Comparison of ENCODE assay signal across 28 cellular contexts in the genomic region with DNA sequence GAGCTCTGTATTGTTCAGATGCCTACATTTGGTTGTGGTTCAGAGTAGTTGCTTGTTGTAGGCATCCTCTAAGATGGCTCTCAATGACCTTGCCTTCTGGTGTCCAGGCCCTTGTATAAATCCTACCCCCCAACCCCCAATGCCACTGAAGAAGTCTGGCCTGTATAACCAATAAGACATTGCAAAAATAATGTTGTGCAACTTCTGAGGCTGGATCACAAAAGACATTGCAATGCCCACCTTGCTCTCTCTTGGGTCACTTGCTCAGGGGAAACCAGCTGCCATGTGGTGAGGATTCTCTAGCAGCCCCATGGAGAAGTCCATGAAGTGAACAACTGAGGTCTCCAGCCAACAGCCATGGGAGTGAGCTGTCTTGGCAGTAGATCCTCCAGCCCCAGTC.
"Had no signal": no experiment of that assay in that cellular context is flagged by ENCODE, and none has a peak within 500 bp of the region (broad histone marks: within the 10 kb centered on the region; RNA-seq: fewer than 3 reads in every experiment).

No MANE protein-coding gene starts in this region.

- H3K27me3 ChIP-seq: ascending aorta, cardiac muscle cell, Peyer's patch had no signal

- H3K27ac ChIP-seq: ascending aorta, cardiac muscle cell, VCaP had no signal

- DNase-seq: activated B cell treated with CpG ODN at 0.5 μM for 24 hours; activated CD4-positive, alpha-beta T cell treated with anti-CD3 and anti-CD28 coated beads for 48 hours; activated CD4-positive, CD25-positive, alpha-beta regulatory T cell treated with anti-CD3 and anti-CD28 coated beads, Interleukin-2, amount 50 U/mL, for 72 hours; activated CD8-positive, alpha-beta T cell treated with anti-CD3 and anti-CD28 coated beads for 36 hours; activated gamma-delta T cell; activated naive CD4-positive, alpha-beta T cell treated with Interleukin-2 at 50 U/mL for 16 hours; activated naive CD8-positive, alpha-beta T cell treated with anti-CD3 and anti-CD28 coated beads, Interleukin-2, amount 10 ng/mL, durations not matched to agents 7 days and 5 days; activated T-cell treated with anti-CD3 and anti-CD28 coated beads, Interleukin-2, amount 50 U/mL, for 1 hour; activated T-cell treated with anti-CD3 and anti-CD28 coated beads, Interleukin-2, amount 50 U/mL, for 72 hours; amygdala; NCI-H1092 treated with DMSO at 0.1 percent for 48 hours; NCI-H1417; NCI-H146; NCI-H187; NCI-H2081 treated with DMSO at 0.1 percent for 48 hours; NCI-H345; NCI-H524 treated with DMSO at 0.1 percent for 48 hours; RPMI8226; SIG-M5; T-cell; T-helper 17 cell had no signal

- H3K4me1 ChIP-seq: ascending aorta had no signal

- H3K36me3 ChIP-seq: ascending aorta, cardiac muscle cell, Peyer's patch had no signal

- H3K4me3 ChIP-seq: ascending aorta, cardiac muscle cell, K562, Peyer's patch had no signal

- FAIRE-seq: K562 had no signal

- ATAC-seq: activated CD8-positive, alpha-beta T cell treated with anti-CD3 and anti-CD28 coated beads for 36 hours; activated T-cell treated with anti-CD3 and anti-CD28 coated beads, Interleukin-2, amount 50 U/mL, for 72 hours; activated T-helper 17 cell treated with anti-CD3 and anti-CD28 coated beads, Interleukin-2, amount 50 U/mL, for 72 hours; K562; Right ventricle myocardium inferior; T-cell; T-helper 17 cell had no signal

- H3K9me3 ChIP-seq: ascending aorta, Peyer's patch had no signal
